8 cellular contexts compared by ENCODE assay signal in the genomic region with DNA sequence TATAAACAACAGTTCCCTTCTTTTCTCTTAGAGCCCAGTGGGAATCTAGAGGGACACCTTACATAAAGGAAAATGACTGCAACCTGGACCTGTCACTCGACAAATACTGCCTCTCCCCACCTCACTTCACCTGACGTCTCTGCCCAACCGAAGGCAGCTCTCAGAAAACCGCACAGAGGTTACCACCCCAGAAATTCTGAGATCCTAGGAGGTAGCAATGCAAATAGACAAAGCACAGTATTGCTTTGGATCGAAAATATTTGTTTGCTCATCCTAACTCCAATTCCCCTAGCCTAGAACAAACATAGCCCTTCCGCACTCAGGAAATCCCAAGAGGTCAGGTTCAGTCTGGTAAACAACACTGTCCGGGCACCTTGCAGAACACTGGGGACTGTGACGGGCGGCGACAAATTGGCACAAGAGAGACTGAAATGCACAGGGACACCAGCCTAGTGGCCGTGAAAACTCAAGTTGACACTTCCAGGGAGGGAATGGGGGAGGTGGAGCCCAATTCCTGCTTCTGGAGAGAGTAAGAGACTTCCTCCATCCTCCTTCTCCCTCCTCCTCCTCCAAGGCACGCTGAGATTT. TPM values are rescaled to one million over a fixed set of nuclear protein-coding genes. Genes with fewer than 3 reads are reported as not detected.
DNase-seq lines count a peak whose midpoint lies in the region; ATAC-seq and TF ChIP-seq lines count a peak whose summit lies in the region.

No MANE protein-coding gene starts in this region.

- intact Hi-C loops in activated CD8-positive, alpha-beta T cell treated with anti-CD3 and anti-CD28 coated beads for 36 hours (cut with micrococcal nuclease) = no loop called here

- POLR2A ChIA-PET in activated CD8-positive, alpha-beta T cell treated with anti-CD3 and anti-CD28 coated beads for 36 hours (lab: Charles Lee) = interaction anchor here (1.2 kb wide), 1 partner anchor 11 kb away, joined by 3 read pairs; no protein-coding TSS in a partner anchor

- H3K4me3 Mint-ChIP-seq in activated CD8-positive, alpha-beta T cell treated with anti-CD3 and anti-CD28 coated beads for 36 hours = peak overlapping the region; percentile 92

- H3K9me3 Mint-ChIP-seq in activated CD8-positive, alpha-beta T cell treated with anti-CD3 and anti-CD28 coated beads for 36 hours = peaks cover 30% of the 10 kb centered on the region

- H3K4me3 ChIP-seq in fibroblast of villous mesenchyme (ENCODE audit: low read depth, low read length) = peak overlapping the region; percentile 83

- peaks cover 38% of the 10 kb centered on the region for H3K4me1 Mint-ChIP-seq in activated CD8-positive, alpha-beta T cell treated with anti-CD3 and anti-CD28 coated beads for 36 hours (ENCODE audit: low read depth)

- peak; percentile 51 for DNase-seq in NCI-H2196 (lab: John Stamatoyannopoulos, UW; ENCODE audit: unreplicated experiment)
- no peak for DNase-seq in NCI-H2196 treated with DMSO at 0.1 percent for 48 hours (lab: John Stamatoyannopoulos, UW; ENCODE audit: unreplicated experiment)
- DNase-seq in KG1 (lab: John Stamatoyannopoulos, UW) = peak; percentile 81
- peak; percentile 33 for DNase-seq in activated CD8-positive, alpha-beta T cell treated with anti-CD3 and anti-CD28 coated beads for 36 hours
- no peak for DNase-seq in fibroblast of villous mesenchyme (ENCODE audit: low read depth)
- peak; percentile 45 for DNase-seq in occipital lobe (lab: John Stamatoyannopoulos, UW)
- no peak for DNase-seq in ecto neural progenitor cell (ENCODE audit: low spot score)

- TF ChIP-seq CTCF in activated CD8-positive, alpha-beta T cell treated with anti-CD3 and anti-CD28 coated beads for 36 hours (IDR thresholded peaks at IDR 0.05) = no peak
- TF ChIP-seq CTCF in fibroblast of villous mesenchyme (IDR thresholded peaks at IDR 0.05; ENCODE audit: insufficient read depth, low read depth, low read length) = no peak

- H3K27me3 Mint-ChIP-seq in activated CD8-positive, alpha-beta T cell treated with anti-CD3 and anti-CD28 coated beads for 36 hours = peaks cover under 1% of the 10 kb centered on the region

- CTCF ChIA-PET in activated CD8-positive, alpha-beta T cell treated with anti-CD3 and anti-CD28 coated beads for 36 hours (lab: Charles Lee) = no interaction called here

- peak overlapping the region; percentile 97 for H3K27ac Mint-ChIP-seq in activated CD8-positive, alpha-beta T cell treated with anti-CD3 and anti-CD28 coated beads for 36 hours

- peaks cover 32% of the 10 kb centered on the region for H3K36me3 Mint-ChIP-seq in activated CD8-positive, alpha-beta T cell treated with anti-CD3 and anti-CD28 coated beads for 36 hours (ENCODE audit: low read depth)

- ATAC-seq in GM21723 (IDR thresholded peaks at IDR 0.05; ENCODE audit: unreplicated experiment) = peak; percentile 51
- ATAC-seq in activated CD8-positive, alpha-beta T cell treated with anti-CD3 and anti-CD28 coated beads for 36 hours = peak; percentile 14

RNA-seq across cellular contexts. Expression of a gene that starts 0.4 kb away (rescaled TPM):
- total RNA-seq in activated CD8-positive, alpha-beta T cell treated with anti-CD3 and anti-CD28 coated beads for 36 hours = 10 to 100 TPM; 37.4 to 40.1 TPM
- total RNA-seq in fibroblast of villous mesenchyme (16.8 and 20.3 TPM in 2 replicates), occipital lobe (16.8 TPM)

RNA-seq across cellular contexts. Expression of a gene that starts 43.9 kb away (rescaled TPM):
- 1 to 10 TPM; 1.4 to 2.1 TPM for total RNA-seq in activated CD8-positive, alpha-beta T cell treated with anti-CD3 and anti-CD28 coated beads for 36 hours
- total RNA-seq in fibroblast of villous mesenchyme (89.8 and 205 TPM in 2 replicates), occipital lobe (78.8 TPM)

Comparison
In these comparisons a context has a peak if more than half of its experiments do, and no peak if none do; other contexts are left out.
1. DNase-seq: peak in NCI-H2196 (single experiment), KG1 (single experiment), activated CD8-positive, alpha-beta T cell treated with anti-CD3 and anti-CD28 coated beads for 36 hours (single experiment) and occipital lobe (single experiment); none in NCI-H2196 treated with DMSO at 0.1 percent for 48 hours (single experiment), fibroblast of villous mesenchyme (single experiment) and ecto neural progenitor cell (single experiment).
2. RNA of a gene that starts 43.9 kb away (total RNA-seq): 89.8 to 205 TPM in fibroblast of villous mesenchyme and 78.8 TPM in occipital lobe (single experiment); 1.4 to 2.1 TPM in activated CD8-positive, alpha-beta T cell treated with anti-CD3 and anti-CD28 coated beads for 36 hours; every median in the first group is over 10 times any median in the second.